In genomic region chr3:66138336-66139234, GRCh38 we compare ENCODE assay signal across 8 cellular contexts.
DNase-seq lines count a peak whose midpoint lies in the region; ATAC-seq and TF ChIP-seq lines count a peak whose summit lies in the region.

No MANE protein-coding gene starts in this region.

- intact Hi-C loops in CD8-positive, alpha-beta T cell (cut with DNase I, micrococcal nuclease): no loop called here

- H3K9me3 ChIP-seq in GM23248 (ENCODE audit: low read depth) (no peaks in the 10 kb centered on the region), cardiac muscle cell (ENCODE audit: low read depth) (no peaks in the 10 kb centered on the region)
- H3K9me3 ChIP-seq in CD8-positive, alpha-beta T cell (ENCODE audit: low read length): no peaks in the 10 kb centered on the region

- H3K36me3 ChIP-seq in GM23248 (ENCODE audit: low read depth) (no peaks in the 10 kb centered on the region), cardiac muscle cell (no peaks in the 10 kb centered on the region)
- no peaks in the 10 kb centered on the region for H3K36me3 ChIP-seq in CD8-positive, alpha-beta T cell (ENCODE audit: insufficient read depth, low read length)

- H3K4me3 Mint-ChIP-seq in activated naive CD8-positive, alpha-beta T cell treated with anti-CD3 and anti-CD28 coated beads for 36 hours: no peak overlapping the region
- H3K4me3 Mint-ChIP-seq in CD8-positive, alpha-beta T cell: no peak overlapping the region

- no peaks in the 10 kb centered on the region for H3K9me2 ChIP-seq in GM23248 (ENCODE audit: insufficient read depth)

- TF ChIP-seq CTCF in cardiac muscle cell (IDR thresholded peaks at IDR 0.05; ENCODE audit: low read depth, low read length): peak; percentile 83
- TF ChIP-seq CTCF in CD8-positive, alpha-beta T cell (IDR thresholded peaks at IDR 0.05): no peak

- no peaks in the 10 kb centered on the region for H3K79me2 ChIP-seq in GM23248 (ENCODE audit: insufficient read depth)

- H3K4me1 ChIP-seq in GM23248 (ENCODE audit: insufficient read depth) (0 out of 2 replicates have a peak, but pooled peaks cover 1% of the 10 kb centered on the region), cardiac muscle cell (ENCODE audit: low read depth) (peaks cover 17% of the 10 kb centered on the region)
- H3K4me1 ChIP-seq in CD8-positive, alpha-beta T cell (ENCODE audit: insufficient read depth, low read length): no peaks in the 10 kb centered on the region

- no peaks in the 10 kb centered on the region for H4K20me1 ChIP-seq in GM23248 (ENCODE audit: insufficient read depth)

- no peak overlapping the region for H3K4me2 ChIP-seq in GM23248 (ENCODE audit: unreplicated experiment)

- CTCF ChIA-PET in CD8-positive, alpha-beta T cell (lab: Charles Lee): no interaction called here

- ATAC-seq in CD8-positive, alpha-beta T cell: no peak
- no peak for ATAC-seq in GM19023 (IDR thresholded peaks at IDR 0.05; ENCODE audit: unreplicated experiment)

- H3K4me1 Mint-ChIP-seq in activated naive CD8-positive, alpha-beta T cell treated with anti-CD3 and anti-CD28 coated beads for 36 hours: no peaks in the 10 kb centered on the region
- no peaks in the 10 kb centered on the region for H3K4me1 Mint-ChIP-seq in CD8-positive, alpha-beta T cell (ENCODE audit: low read depth)

- H3K27me3 ChIP-seq in GM23248 (replicated peaks; ENCODE audit: insufficient read depth) (no peaks in the 10 kb centered on the region), cardiac muscle cell (no peaks in the 10 kb centered on the region)
- H3K27me3 ChIP-seq in CD8-positive, alpha-beta T cell (ENCODE audit: insufficient read depth, low read length): no peaks in the 10 kb centered on the region

- WGBS in GM23248 (ENCODE audit: low coverage in 1 of 2, low lambda C conversion rate in 2 of 2, missing lambda C conversion rate in 2 of 2), 2 experiments: 24 to 25% methylated on average over 5 to 6 of the region's 6 CpGs

- peaks cover 2% of the 10 kb centered on the region for H3F3A ChIP-seq in GM23248 (ENCODE audit: insufficient read depth)

- POLR2A ChIA-PET in CD8-positive, alpha-beta T cell (lab: Charles Lee): no interaction called here

- peaks cover 17% of the 10 kb centered on the region for H3K27me3 Mint-ChIP-seq in activated naive CD8-positive, alpha-beta T cell treated with anti-CD3 and anti-CD28 coated beads for 36 hours
- H3K27me3 Mint-ChIP-seq in CD8-positive, alpha-beta T cell (ENCODE audit: low read depth): peaks cover 3% of the 10 kb centered on the region

- no peaks in the 10 kb centered on the region for H3K36me3 Mint-ChIP-seq in activated naive CD8-positive, alpha-beta T cell treated with anti-CD3 and anti-CD28 coated beads for 36 hours
- H3K36me3 Mint-ChIP-seq in CD8-positive, alpha-beta T cell: no peaks in the 10 kb centered on the region

- H3K4me3 ChIP-seq in GM23248: no peak overlapping the region
- no peak overlapping the region for H3K4me3 ChIP-seq in cardiac muscle cell
- no peak overlapping the region for H3K4me3 ChIP-seq in CD8-positive, alpha-beta T cell (ENCODE audit: low read depth, low read length)

- no peak overlapping the region for H3K27ac ChIP-seq in GM23248
- no peak overlapping the region for H3K27ac ChIP-seq in cardiac muscle cell
- H3K27ac ChIP-seq in CD8-positive, alpha-beta T cell (ENCODE audit: low read depth, low read length): no peak overlapping the region

- DNase-seq in DMS114 treated with DMSO at 0.1 percent for 48 hours (lab: John Stamatoyannopoulos, UW; ENCODE audit: unreplicated experiment) (peak; percentile 53), GM23248 (peak; percentile 87), NCI-H2081 treated with DMSO at 0.1 percent for 48 hours (lab: John Stamatoyannopoulos, UW) (peak; percentile 21), cardiac muscle cell (ENCODE audit: low read depth in 1 of 2, low spot score in 1 of 2) (peak; percentile 80 to 81), retina (peak; percentile 46)
- DNase-seq in activated naive CD8-positive, alpha-beta T cell treated with anti-CD3 and anti-CD28 coated beads for 36 hours: peak; percentile 4
- DNase-seq in CD8-positive, alpha-beta T cell: no peak

- no peak overlapping the region for H3K27ac Mint-ChIP-seq in activated naive CD8-positive, alpha-beta T cell treated with anti-CD3 and anti-CD28 coated beads for 36 hours
- H3K27ac Mint-ChIP-seq in CD8-positive, alpha-beta T cell: no peak overlapping the region

- no peak overlapping the region for H3K9ac ChIP-seq in GM23248

- in situ Hi-C loops in GM23248 (cut with MboI): no loop called here

- H3K9me3 Mint-ChIP-seq in activated naive CD8-positive, alpha-beta T cell treated with anti-CD3 and anti-CD28 coated beads for 36 hours: no peaks in the 10 kb centered on the region
- no peaks in the 10 kb centered on the region for H3K9me3 Mint-ChIP-seq in CD8-positive, alpha-beta T cell

- no peak overlapping the region for H2AFZ ChIP-seq in GM23248

Comparison
In these comparisons a context has a peak if more than half of its experiments do, and no peak if none do; other contexts are left out.
1. DNase-seq: peak in DMS114 treated with DMSO at 0.1 percent for 48 hours (single experiment), GM23248 (single experiment), NCI-H2081 treated with DMSO at 0.1 percent for 48 hours (single experiment), activated naive CD8-positive, alpha-beta T cell treated with anti-CD3 and anti-CD28 coated beads for 36 hours (single experiment), cardiac muscle cell (2 of 2) and retina (single experiment); none in CD8-positive, alpha-beta T cell (0 of 7).